Comparison of ENCODE assay signal across 23 cellular contexts in the genomic region with DNA sequence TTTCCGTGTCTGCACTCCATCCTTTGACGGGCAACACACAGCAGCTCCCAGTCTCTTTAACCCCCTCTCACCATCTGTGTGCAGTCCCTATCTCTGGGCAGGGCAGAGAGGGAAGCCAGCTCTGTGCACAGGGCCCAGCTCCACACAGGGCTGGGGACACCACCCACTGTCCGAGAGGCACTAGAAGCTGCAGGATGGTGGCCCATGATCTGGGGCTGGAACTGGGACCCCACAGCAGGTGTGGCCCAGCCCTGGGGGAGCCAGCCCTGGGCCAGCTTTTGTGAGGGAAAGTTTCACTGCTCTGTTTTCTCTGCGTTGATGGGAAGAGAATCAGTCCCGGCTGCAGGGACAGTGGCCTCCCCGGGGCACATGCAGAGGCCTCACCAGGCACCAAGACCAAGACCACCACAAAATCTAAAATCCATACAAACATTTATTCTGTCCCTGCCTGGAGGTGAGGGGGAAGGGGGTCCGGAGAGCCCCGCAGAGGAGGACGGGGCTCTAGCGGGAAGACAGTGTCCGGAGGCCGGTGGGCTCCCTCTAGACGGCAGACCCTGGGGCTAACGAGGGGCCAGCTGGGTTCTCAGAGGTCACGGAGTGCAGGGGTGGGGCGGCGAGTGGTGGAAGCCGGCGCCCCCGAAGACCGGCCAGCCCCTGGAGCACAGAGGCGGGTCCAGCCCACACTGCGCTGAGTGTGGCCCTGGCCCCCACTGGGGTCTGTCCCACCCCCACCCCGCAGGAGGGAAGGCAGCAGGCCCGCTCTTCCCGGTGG.
"Had no signal": no experiment of that assay in that cellular context is flagged by ENCODE, and none has a peak within 500 bp of the region (broad histone marks: within the 10 kb centered on the region; RNA-seq: fewer than 3 reads in every experiment).

No MANE protein-coding gene starts in this region.

- DNase-seq: activated CD4-positive, alpha-beta T cell treated with anti-CD3 and anti-CD28 coated beads, Interleukin-2, amount 50 U/mL, for 1 hour; activated CD4-positive, CD25-positive, alpha-beta regulatory T cell treated with anti-CD3 and anti-CD28 coated beads, Interleukin-2, amount 50 U/mL, for 72 hours; activated CD8-positive, alpha-beta T cell treated with anti-CD3 and anti-CD28 coated beads, Interleukin-2, amount 10 ng/mL, durations not matched to agents 7 days and 5 days; activated T-cell treated with anti-CD3 and anti-CD28 coated beads, Interleukin-2, amount 50 U/mL, for 1 hour; amygdala; colonic mucosa; dorsolateral prefrontal cortex; effector memory CD8-positive, alpha-beta T cell; foreskin melanocyte; kidney glomerular epithelial cell; midbrain; pancreas; psoas muscle; stimulated activated CD4-positive, alpha-beta T cell treated with anti-CD3 and anti-CD28 coated beads, Interleukin-12 subunit alpha, Interleukin-12 subunit beta, amount 100 ng/mL, for 4 hours; stimulated activated CD4-positive, alpha-beta T cell treated with anti-CD3 and anti-CD28 coated beads, Interleukin-4, amount 100 ng/mL, for 4 hours; substantia nigra; thyroid gland; WERI-Rb-1 had no signal

- H3K27ac ChIP-seq: colonic mucosa, dorsolateral prefrontal cortex, hepatocyte, left lung, pancreas, psoas muscle, right atrium auricular region, thyroid gland, WERI-Rb-1 had no signal

- H3K27me3 ChIP-seq: colonic mucosa, dorsolateral prefrontal cortex, hepatocyte, left lung, pancreas, right atrium auricular region, thyroid gland had no signal

- H3K4me2 ChIP-seq: hepatocyte had no signal

- H3K4me3 ChIP-seq: colonic mucosa, dorsolateral prefrontal cortex, hepatocyte, left lung, pancreas, psoas muscle, right atrium auricular region, thyroid gland had no signal

- H3K9me3 ChIP-seq: colonic mucosa, left lung, pancreas, psoas muscle, right atrium auricular region, thyroid gland had no signal

- ATAC-seq: activated CD8-positive, alpha-beta T cell treated with anti-CD3 and anti-CD28 coated beads, Interleukin-2, amount 10 ng/mL, durations not matched to agents 7 days and 5 days; effector memory CD8-positive, alpha-beta T cell; esophagus mucosa; left lung; natural killer cell treated with Interleukin-12 subunit alpha and Interleukin-12 subunit beta and Interleukin-15 and Interleukin-18, amount 100 ng/mL, for 72 hours; pancreas; psoas muscle had no signal
